ENCODE assay signal across 10 cellular contexts in the genomic region with DNA sequence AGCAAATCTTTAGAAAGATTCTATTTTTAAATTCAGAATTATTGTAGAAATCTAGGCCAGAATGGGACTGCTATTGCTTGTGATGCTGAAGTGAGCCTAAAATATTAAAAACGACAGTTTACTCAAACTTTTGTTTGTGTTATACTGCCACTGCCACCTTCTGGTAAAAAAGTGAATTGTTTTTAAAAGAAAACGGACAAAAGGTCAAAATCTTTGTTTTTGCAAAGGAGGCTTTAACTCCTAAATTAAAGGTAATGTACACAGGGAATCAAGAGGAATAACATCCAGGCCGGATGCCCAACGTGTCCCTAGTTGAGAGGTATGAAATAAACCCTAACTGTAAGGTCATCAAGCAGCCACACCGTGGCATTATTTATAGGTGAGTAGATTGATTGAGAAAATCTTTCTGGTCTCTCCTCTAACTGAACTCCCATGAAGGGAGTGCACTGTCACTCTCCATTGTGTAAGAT.
DNase-seq lines count a peak whose midpoint lies in the region; ATAC-seq, FAIRE-seq and TF ChIP-seq lines count a peak whose summit lies in the region.
"Had no signal": no experiment of that assay in that cellular context is flagged by ENCODE, and none has a peak within 500 bp of the region (broad histone marks: within the 10 kb centered on the region; RNA-seq: fewer than 3 reads in every experiment).

No MANE protein-coding gene starts in this region.

- no peak overlapping the region for H3K4me3 ChIP-seq in retinal pigment epithelial cell (ENCODE audit: low read length)
- H3K4me3 ChIP-seq: SJSA1 had no signal

- intact Hi-C loops in activated naive CD4-positive, alpha-beta T cell treated with anti-CD3 and anti-CD28 coated beads for 36 hours (cut with micrococcal nuclease): loop anchor here (2.0 to 5.0 kb wide), 2 partner anchors 984 to 1838 kb away; no protein-coding TSS in a partner anchor

- H3K9me3 Mint-ChIP-seq in activated naive CD4-positive, alpha-beta T cell treated with anti-CD3 and anti-CD28 coated beads for 36 hours: no peaks in the 10 kb centered on the region
- H3K9me3 Mint-ChIP-seq: naive B cell had no signal

- FAIRE-seq in GM18507 (lab: Jason Lieb, UNC) (peak; percentile 65), endometrium (lab: Jason Lieb, UNC) (peak; percentile 85)

- H3K36me3 Mint-ChIP-seq in activated naive CD4-positive, alpha-beta T cell treated with anti-CD3 and anti-CD28 coated beads for 36 hours (ENCODE audit: low read depth): no peaks in the 10 kb centered on the region
- H3K36me3 Mint-ChIP-seq: naive B cell had no signal

- CTCF ChIA-PET in activated naive CD4-positive, alpha-beta T cell treated with anti-CD3 and anti-CD28 coated beads for 36 hours (lab: Charles Lee): no interaction called here

- H3K27me3 Mint-ChIP-seq in activated naive CD4-positive, alpha-beta T cell treated with anti-CD3 and anti-CD28 coated beads for 36 hours (ENCODE audit: low read depth): peaks cover 7% of the 10 kb centered on the region

- H3K27ac Mint-ChIP-seq in activated naive CD4-positive, alpha-beta T cell treated with anti-CD3 and anti-CD28 coated beads for 36 hours: no peak overlapping the region

- no peak for ATAC-seq in HG03378 (IDR thresholded peaks at IDR 0.05; ENCODE audit: unreplicated experiment)

- no peaks in the 10 kb centered on the region for H3K4me1 Mint-ChIP-seq in activated naive CD4-positive, alpha-beta T cell treated with anti-CD3 and anti-CD28 coated beads for 36 hours (ENCODE audit: low read depth)
- H3K4me1 Mint-ChIP-seq: naive B cell had no signal

- DNase-seq in GM18507 (ENCODE audit: extremely low spot score, insufficient read length, low read depth) (no peak), NCI-H2029 treated with DMSO at 0.1 percent for 48 hours (lab: John Stamatoyannopoulos, UW) (peak; percentile 3), retinal pigment epithelial cell (ENCODE audit: low read depth) (no peak)
- no peak for DNase-seq in activated CD4-positive, CD25-positive, alpha-beta regulatory T cell treated with anti-CD3 and anti-CD28 coated beads, Interleukin-2, amount 50 U/mL, for 72 hours
- no peak for DNase-seq in activated naive CD4-positive, alpha-beta T cell treated with anti-CD3 and anti-CD28 coated beads for 36 hours
- no peak for DNase-seq in activated CD4-positive, alpha-beta T cell treated with anti-CD3 and anti-CD28 coated beads, Interleukin-2, amount 50 U/mL, for 1 hour
- DNase-seq: naive B cell had no signal

- peak; percentile 17 for TF ChIP-seq CTCF in retinal pigment epithelial cell (conservative IDR thresholded peaks at IDR 0.05; ENCODE audit: low read depth, low read length)

- H3K4me3 Mint-ChIP-seq in activated naive CD4-positive, alpha-beta T cell treated with anti-CD3 and anti-CD28 coated beads for 36 hours: no peak overlapping the region
- H3K4me3 Mint-ChIP-seq: naive B cell had no signal
